26 cellular contexts compared by ENCODE assay signal in the genomic region with DNA sequence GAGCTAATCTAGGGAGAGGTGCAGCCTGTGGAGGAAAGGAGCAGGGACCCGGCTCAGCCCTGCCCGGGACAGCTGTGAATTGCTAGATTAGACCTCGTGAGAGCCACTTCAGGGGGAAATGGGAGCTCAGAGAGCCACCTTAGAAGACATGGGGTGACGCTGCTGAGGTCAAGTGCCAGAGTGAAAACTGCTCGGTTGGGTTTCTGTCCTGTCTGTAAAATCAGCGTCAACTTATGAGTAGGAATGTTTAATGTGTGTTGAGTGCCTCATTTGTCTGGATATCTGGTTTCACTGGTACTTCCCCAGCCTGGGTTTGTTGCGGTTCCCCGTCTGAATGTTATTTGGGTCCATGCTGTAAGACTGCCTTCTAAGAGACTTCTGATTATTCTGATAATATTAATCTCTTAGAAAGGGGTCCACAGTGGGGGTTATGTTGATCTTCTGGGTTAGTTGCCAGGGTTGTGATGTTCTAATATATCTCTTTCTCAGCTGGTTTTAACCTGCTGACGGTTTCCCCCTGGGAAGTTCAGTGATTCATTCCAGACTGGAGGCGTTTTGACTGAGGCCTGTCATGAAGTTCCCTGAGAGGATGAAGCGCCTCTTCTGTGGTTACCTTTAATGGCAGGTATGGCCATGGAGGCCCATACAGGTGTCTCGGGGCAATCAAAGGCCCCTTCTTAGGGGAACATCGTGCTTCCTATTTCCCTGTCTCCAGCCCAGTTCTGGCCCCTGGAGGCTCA.
DNase-seq lines count a peak whose midpoint lies in the region; ATAC-seq and TF ChIP-seq lines count a peak whose summit lies in the region.
"Had no signal": no experiment of that assay in that cellular context is flagged by ENCODE, and none has a peak within 500 bp of the region (broad histone marks: within the 10 kb centered on the region; RNA-seq: fewer than 3 reads in every experiment).

No MANE protein-coding gene starts in this region.

- TF ChIP-seq CTCF in upper lobe of right lung (IDR thresholded peaks at IDR 0.05) (no peak), neural progenitor cell (IDR thresholded peaks at IDR 0.05) (no peak)

- no peaks in the 10 kb centered on the region for H4K20me1 ChIP-seq in neural progenitor cell (ENCODE audit: low read depth)

- intact Hi-C loops in upper lobe of right lung (cut with DNase I) = no loop called here

- peaks cover 22% of the 10 kb centered on the region for H3K4me1 Mint-ChIP-seq in neural progenitor cell
- H3K4me1 Mint-ChIP-seq: activated CD4-positive, alpha-beta T cell treated with anti-CD3 and anti-CD28 coated beads for 36 hours had no signal

- DNase-seq in NCI-H510A treated with DMSO at 0.1 percent for 48 hours (lab: John Stamatoyannopoulos, UW) (peak; percentile 66), NCI-H510A (lab: John Stamatoyannopoulos, UW) (no peak), NCI-H128 (lab: John Stamatoyannopoulos, UW; ENCODE audit: unreplicated experiment) (peak; percentile 13), left kidney (ENCODE audit: low read depth, low spot score) (peak; percentile 60), upper lobe of right lung (no peak), LoVo (ENCODE audit: low spot score) (no peak), SIG-M5 (lab: John Stamatoyannopoulos, UW) (no peak), neural progenitor cell (ENCODE audit: low spot score) (no peak)
- DNase-seq: activated CD4-positive, alpha-beta T cell treated with anti-CD3 and anti-CD28 coated beads for 36 hours; activated CD8-positive, alpha-beta memory T cell treated with anti-CD3 and anti-CD28 coated beads, Interleukin-2, amount 50 U/mL, for 48 hours; activated CD8-positive, alpha-beta T cell treated with anti-CD3 and anti-CD28 coated beads for 36 hours; activated naive CD4-positive, alpha-beta T cell treated with anti-CD3 and anti-CD28 coated beads for 36 hours; amniotic stem cell; CD4-positive, alpha-beta T cell; gastrocnemius medialis; NCI-H1930; NCI-H226; NCI-H774; stimulated activated naive CD4-positive, alpha-beta T cell treated with Interleukin-2 at 50 U/mL for 16 hours had no signal

- H3K27me3 Mint-ChIP-seq in neural progenitor cell (ENCODE audit: insufficient read depth, low read depth) = peaks cover 2% of the 10 kb centered on the region
- H3K27me3 Mint-ChIP-seq: activated CD4-positive, alpha-beta T cell treated with anti-CD3 and anti-CD28 coated beads for 36 hours; activated CD8-positive, alpha-beta T cell treated with anti-CD3 and anti-CD28 coated beads for 36 hours; CD4-positive, alpha-beta T cell had no signal

- H3K9me3 ChIP-seq in upper lobe of right lung (no peaks in the 10 kb centered on the region), neural progenitor cell (ENCODE audit: low read depth) (no peaks in the 10 kb centered on the region)
- H3K9me3 ChIP-seq: A549, gastrocnemius medialis, right atrium auricular region, suprapubic skin had no signal

- no peaks in the 10 kb centered on the region for H3K36me3 Mint-ChIP-seq in neural progenitor cell

- H3K27ac ChIP-seq in upper lobe of right lung (no peak overlapping the region), neural progenitor cell (no peak overlapping the region)
- H3K27ac ChIP-seq: A549, gastrocnemius medialis, right atrium auricular region, suprapubic skin had no signal

- H3K27me3 ChIP-seq in upper lobe of right lung (no peaks in the 10 kb centered on the region), neural progenitor cell (no peaks in the 10 kb centered on the region)
- H3K27me3 ChIP-seq: gastrocnemius medialis, right atrium auricular region, suprapubic skin had no signal

- H3K4me3 Mint-ChIP-seq in neural progenitor cell = no peak overlapping the region
- H3K4me3 Mint-ChIP-seq: activated CD4-positive, alpha-beta T cell treated with anti-CD3 and anti-CD28 coated beads for 36 hours; activated CD8-positive, alpha-beta T cell treated with anti-CD3 and anti-CD28 coated beads for 36 hours; activated naive CD4-positive, alpha-beta T cell treated with anti-CD3 and anti-CD28 coated beads for 36 hours; activated T-helper 1 cell treated with anti-CD3 and anti-CD28 coated beads, Interleukin-12 subunit alpha, Interleukin-12 subunit beta, Interleukin-2, Interleukin-4 antibody, amounts not matched to agents 30 ng/mL and 10 ng/mL and 1 ng/mL, durations not matched to agents 14 hours and 24 hours and 36 hours; CD4-positive, alpha-beta T cell; T-helper 2 cell treated with Interferon-gamma antibody and Interleukin-4, amounts not matched to agents 5 μg/mL and 100 μg/mL, for 36 hours had no signal

- no peaks in the 10 kb centered on the region for H3F3A ChIP-seq in neural progenitor cell (ENCODE audit: low read depth)

- peak; percentile 68 for ATAC-seq in upper lobe of right lung
- ATAC-seq: A549; activated CD4-positive, alpha-beta T cell treated with anti-CD3 and anti-CD28 coated beads for 36 hours; activated CD8-positive, alpha-beta T cell treated with anti-CD3 and anti-CD28 coated beads for 36 hours; gastrocnemius medialis had no signal

- no peak overlapping the region for H3K4me2 ChIP-seq in neural progenitor cell
- H3K4me2 ChIP-seq: A549, smooth muscle cell had no signal

- peaks cover 9% of the 10 kb centered on the region for H3K4me1 ChIP-seq in upper lobe of right lung
- no peaks in the 10 kb centered on the region for H3K4me1 ChIP-seq in neural progenitor cell
- H3K4me1 ChIP-seq: A549, suprapubic skin had no signal

- H3K27ac Mint-ChIP-seq in neural progenitor cell = no peak overlapping the region
- H3K27ac Mint-ChIP-seq: activated CD4-positive, alpha-beta T cell treated with anti-CD3 and anti-CD28 coated beads for 36 hours; activated CD8-positive, alpha-beta T cell treated with anti-CD3 and anti-CD28 coated beads for 36 hours; activated naive CD4-positive, alpha-beta T cell treated with anti-CD3 and anti-CD28 coated beads for 36 hours; activated T-helper 1 cell treated with anti-CD3 and anti-CD28 coated beads, Interleukin-12 subunit alpha, Interleukin-12 subunit beta, Interleukin-2, Interleukin-4 antibody, amounts not matched to agents 30 ng/mL and 10 ng/mL and 1 ng/mL, durations not matched to agents 14 hours and 24 hours and 36 hours; CD4-positive, alpha-beta T cell; T-helper 2 cell treated with Interferon-gamma antibody and Interleukin-4, amounts not matched to agents 5 μg/mL and 100 μg/mL, for 36 hours had no signal

- no peaks in the 10 kb centered on the region for H3K9me3 Mint-ChIP-seq in neural progenitor cell
- H3K9me3 Mint-ChIP-seq: activated CD8-positive, alpha-beta T cell treated with anti-CD3 and anti-CD28 coated beads for 36 hours; activated naive CD4-positive, alpha-beta T cell treated with anti-CD3 and anti-CD28 coated beads for 36 hours; activated T-helper 1 cell treated with anti-CD3 and anti-CD28 coated beads, Interleukin-12 subunit alpha, Interleukin-12 subunit beta, Interleukin-2, Interleukin-4 antibody, amounts not matched to agents 30 ng/mL and 10 ng/mL and 1 ng/mL, durations not matched to agents 14 hours and 24 hours and 36 hours; CD4-positive, alpha-beta T cell; T-helper 2 cell treated with Interferon-gamma antibody and Interleukin-4, amounts not matched to agents 5 μg/mL and 100 μg/mL, for 36 hours had no signal

- no peak overlapping the region for H3K9ac ChIP-seq in neural progenitor cell

- no peaks in the 10 kb centered on the region for H3K79me2 ChIP-seq in neural progenitor cell (ENCODE audit: low read depth)

- no peak overlapping the region for H2AFZ ChIP-seq in neural progenitor cell (replicated peaks)

- H3K36me3 ChIP-seq in upper lobe of right lung (no peaks in the 10 kb centered on the region), neural progenitor cell (no peaks in the 10 kb centered on the region)
- H3K36me3 ChIP-seq: gastrocnemius medialis, right atrium auricular region, suprapubic skin had no signal

- H3K4me3 ChIP-seq in upper lobe of right lung (no peak overlapping the region), neural progenitor cell (no peak overlapping the region)
- H3K4me3 ChIP-seq: A549, gastrocnemius medialis, lung, right atrium auricular region, smooth muscle cell, suprapubic skin had no signal

Comparison
In these comparisons a context has a peak if more than half of its experiments do, and no peak if none do; other contexts are left out.
1. DNase-seq: peak in NCI-H510A treated with DMSO at 0.1 percent for 48 hours (single experiment), NCI-H128 (single experiment) and left kidney (single experiment); none in NCI-H510A (single experiment), upper lobe of right lung (single experiment), LoVo (single experiment), SIG-M5 (single experiment) and neural progenitor cell (single experiment).